In the genomic region with DNA sequence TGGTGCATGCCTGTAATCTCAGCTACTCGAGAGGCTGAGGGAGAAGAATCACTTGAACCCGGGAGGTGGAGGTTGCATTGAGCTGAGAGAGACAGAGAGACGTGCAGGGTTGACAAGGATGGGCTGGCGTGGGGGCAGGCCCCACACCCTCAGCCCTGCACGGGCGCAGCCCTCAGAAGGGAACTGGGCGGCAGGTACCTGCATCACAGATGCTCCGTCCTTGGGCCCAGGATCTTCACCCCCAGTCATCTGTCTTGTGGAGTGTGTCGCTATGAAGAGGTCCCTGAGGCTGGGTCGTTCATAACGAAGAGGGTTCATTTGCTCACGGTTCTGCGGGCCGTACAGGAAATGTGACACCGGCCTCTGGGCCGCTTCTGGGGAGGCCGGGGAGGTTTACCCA, we compare ENCODE assay signal across 16 cellular contexts. TPM values are rescaled to one million over a fixed set of nuclear protein-coding genes. Genes with fewer than 3 reads are reported as not detected.
A peak's percentile ranks its signal among the peaks of the same experiment; 100 is the strongest.
DNase-seq lines count a peak whose midpoint lies in the region; ATAC-seq and TF ChIP-seq lines count a peak whose summit lies in the region.
"Had no signal": no experiment of that assay in that cellular context is flagged by ENCODE, and none has a peak within 500 bp of the region (broad histone marks: within the 10 kb centered on the region; RNA-seq: fewer than 3 reads in every experiment).

No MANE protein-coding gene starts in this region.

- H3K36me3 Mint-ChIP-seq in CD14-positive monocyte (peaks cover 0 to 4% of the 10 kb centered on the region in 2 donors), chondrocyte (ENCODE audit: low read depth) (no peaks in the 10 kb centered on the region), neural progenitor cell (no peaks in the 10 kb centered on the region)
- H3K36me3 Mint-ChIP-seq: CD8-positive, alpha-beta memory T cell had no signal

- H3K27ac ChIP-seq in neural progenitor cell (no peak overlapping the region), adrenal gland (no peak overlapping the region)
- H3K27ac ChIP-seq: 22Rv1, HL-60 had no signal

- WGBS in adrenal gland, 4 donors: 72 to 83% (median 77%) methylated on average over 14 to 17 of the region's 17 CpGs

- H3K27me3 ChIP-seq in neural progenitor cell: peaks cover 8% of the 10 kb centered on the region
- peaks cover under 1% of the 10 kb centered on the region for H3K27me3 ChIP-seq in adrenal gland

- peak overlapping the region in 1 of 7 donors; percentile 82 for H3K27ac Mint-ChIP-seq in CD14-positive monocyte
- no peak overlapping the region for H3K27ac Mint-ChIP-seq in chondrocyte (ENCODE audit: unreplicated experiment)
- peak overlapping the region; percentile 46 for H3K27ac Mint-ChIP-seq in neural progenitor cell
- H3K27ac Mint-ChIP-seq: HFFc6 had no signal

- no peak for TF ChIP-seq POLR2A in adrenal gland (IDR thresholded peaks at IDR 0.05)

- H3K4me1 Mint-ChIP-seq in CD14-positive monocyte (peaks cover 11% of the 10 kb centered on the region), chondrocyte (ENCODE audit: low read depth) (no peaks in the 10 kb centered on the region), neural progenitor cell (peaks cover 37% of the 10 kb centered on the region)

- peak; percentile 61 for DNase-seq in DMS79 treated with DMSO at 0.1 percent for 48 hours (lab: John Stamatoyannopoulos, UW)
- no peak for DNase-seq in DMS79 (lab: John Stamatoyannopoulos, UW)
- DNase-seq in CD14-positive monocyte (ENCODE audit: low spot score): peak; percentile 24
- DNase-seq in chondrocyte (ENCODE audit: low spot score): peak; percentile 62
- no peak for DNase-seq in neural progenitor cell (ENCODE audit: low spot score)
- DNase-seq in NCI-H526 (lab: John Stamatoyannopoulos, UW): no peak
- no peak for DNase-seq in adrenal gland
- DNase-seq: Caco-2, GOT3, HCEC 1CT, HFFc6 had no signal

- TF ChIP-seq CTCF in CD14-positive monocyte (IDR thresholded peaks at IDR 0.05) (no peak), chondrocyte (IDR thresholded peaks at IDR 0.05) (no peak), neural progenitor cell (IDR thresholded peaks at IDR 0.05) (no peak), adrenal gland (IDR thresholded peaks at IDR 0.05) (no peak)

- H3K4me1 ChIP-seq in neural progenitor cell: peaks cover 11% of the 10 kb centered on the region
- H3K4me1 ChIP-seq in adrenal gland (replicated peaks in 1 of 2): no peaks in the 10 kb centered on the region
- H3K4me1 ChIP-seq: Caco-2 had no signal

- H3K9ac ChIP-seq in neural progenitor cell: no peak overlapping the region

- H3K9me3 Mint-ChIP-seq in CD14-positive monocyte (peaks cover 10 to 26% (median 13%) of the 10 kb centered on the region in 7 donors), chondrocyte (ENCODE audit: low read depth) (no peaks in the 10 kb centered on the region), neural progenitor cell (peaks cover 17% of the 10 kb centered on the region)

- ATAC-seq in HG02798 (IDR thresholded peaks at IDR 0.05; ENCODE audit: poor library complexity, unreplicated experiment): no peak

- H3K4me3 Mint-ChIP-seq in CD14-positive monocyte (no peak overlapping the region), chondrocyte (ENCODE audit: unreplicated experiment) (no peak overlapping the region), neural progenitor cell (peak overlapping the region; percentile 38)
- H3K4me3 Mint-ChIP-seq: CD8-positive, alpha-beta memory T cell; HFFc6 had no signal

- no peak overlapping the region for H3K4me2 ChIP-seq in neural progenitor cell

- H3K27me3 Mint-ChIP-seq in CD14-positive monocyte (ENCODE audit: low read depth in 3 of 3) (peaks cover 31 to 47% (median 41%) of the 10 kb centered on the region in 3 donors), chondrocyte (ENCODE audit: low read depth) (peaks cover 17% of the 10 kb centered on the region), neural progenitor cell (ENCODE audit: insufficient read depth, low read depth) (peaks cover 17% of the 10 kb centered on the region)

- H3K9me3 ChIP-seq in neural progenitor cell (ENCODE audit: low read depth): no peaks in the 10 kb centered on the region
- no peaks in the 10 kb centered on the region for H3K9me3 ChIP-seq in adrenal gland (replicated peaks in 1 of 3)
- H3K9me3 ChIP-seq: Caco-2 had no signal

- no peaks in the 10 kb centered on the region for H3K36me3 ChIP-seq in neural progenitor cell
- H3K36me3 ChIP-seq in adrenal gland (replicated peaks in 1 of 2): no peaks in the 10 kb centered on the region

- H2AFZ ChIP-seq in neural progenitor cell (replicated peaks): no peak overlapping the region

- no peak overlapping the region for H3K4me3 ChIP-seq in neural progenitor cell
- no peak overlapping the region for H3K4me3 ChIP-seq in adrenal gland

- intact Hi-C loops in CD14-positive monocyte (cut with micrococcal nuclease) (no loop called here), adrenal gland (cut with DNase I) (no loop called here)

- H4K20me1 ChIP-seq in neural progenitor cell (ENCODE audit: low read depth): no peaks in the 10 kb centered on the region

- peaks cover 14% of the 10 kb centered on the region for H3F3A ChIP-seq in neural progenitor cell (ENCODE audit: low read depth)

- no peaks in the 10 kb centered on the region for H3K79me2 ChIP-seq in neural progenitor cell (ENCODE audit: low read depth)

RNA-seq across cellular contexts. Expression of a gene that starts 20.3 kb away (rescaled TPM):
- not detected for polyA plus RNA-seq in CD14-positive monocyte
- 1.1 to 1.4 TPM (median 1.4 TPM) in 3 replicates for total RNA-seq in chondrocyte
- 2.3 and 18.6 TPM in 2 replicates for total RNA-seq in neural progenitor cell (ENCODE audit: low replicate concordance)
- 1 to 10 TPM in 5 of 8 donors, under 1 TPM in 3; 0.17 to 1.5 (median 1.1) TPM for total RNA-seq in adrenal gland
- polyA plus RNA-seq in adrenal gland: 1 to 10 TPM in 2 of 3 donors, not detected in 1; 2.1 to 3.2 TPM
- total RNA-seq: CD8-positive, alpha-beta memory T cell; Daoy; HFFc6 had no signal
- polyA plus RNA-seq: CD8-positive, alpha-beta memory T cell had no signal

RNA-seq across cellular contexts. Expression of a gene that starts 44.1 kb away (rescaled TPM):
- 1 to 10 TPM; 3.6 to 6.9 TPM for polyA plus RNA-seq in CD14-positive monocyte
- total RNA-seq in chondrocyte: 40.2 to 44.5 TPM (median 42.4 TPM) in 3 replicates
- total RNA-seq in neural progenitor cell (ENCODE audit: low replicate concordance): 12.9 and 20.6 TPM in 2 replicates
- 10 to 100 TPM; 10.8 to 24.2 (median 18.2) TPM for total RNA-seq in adrenal gland
- polyA plus RNA-seq in adrenal gland: 10 to 100 TPM; 11.6 to 33.9 (median 29.5) TPM

Comparison
In these comparisons a context has a peak if more than half of its experiments do, and no peak if none do; other contexts are left out.
1. DNase-seq: peak in DMS79 treated with DMSO at 0.1 percent for 48 hours (single experiment), CD14-positive monocyte (single experiment) and chondrocyte (single experiment); none in DMS79 (single experiment), neural progenitor cell (single experiment), NCI-H526 (0 of 2) and adrenal gland (0 of 7).